Comparison of ENCODE assay signal across 12 cellular contexts in genomic region chr5:123091258-123091987, GRCh38. TPM values are rescaled to one million over a fixed set of nuclear protein-coding genes. Genes with fewer than 3 reads are reported as not detected.
A peak's percentile ranks its signal among the peaks of the same experiment; 100 is the strongest.
DNase-seq lines count a peak whose midpoint lies in the region; ATAC-seq, FAIRE-seq and TF ChIP-seq lines count a peak whose summit lies in the region.
"Had no signal": no experiment of that assay in that cellular context is flagged by ENCODE, and none has a peak within 500 bp of the region (broad histone marks: within the 10 kb centered on the region; RNA-seq: fewer than 3 reads in every experiment).

No MANE protein-coding gene starts in this region.

- no peak overlapping the region for H4K8ac ChIP-seq in IMR-90 (ENCODE audit: low read depth in 2 of 2, low read length in 2 of 2)

- H3K27ac Mint-ChIP-seq in CD8-positive, alpha-beta memory T cell = no peak overlapping the region
- H3K27ac Mint-ChIP-seq in naive B cell = no peak overlapping the region
- H3K27ac Mint-ChIP-seq: activated CD4-positive, alpha-beta memory T cell treated with anti-CD3 and anti-CD28 coated beads, Interleukin-2, amount 10 ng/mL, durations not matched to agents 7 days and 5 days; CD14-positive monocyte had no signal

- no peak for DNase-seq in CD8-positive, alpha-beta memory T cell
- DNase-seq in IMR-90 (peak; percentile 15), coronary artery (ENCODE audit: low spot score) (no peak), naive B cell (no peak), NCI-H2107 (lab: John Stamatoyannopoulos, UW) (no peak), small intestine (no peak), NCI-H1105 (lab: John Stamatoyannopoulos, UW) (no peak)
- DNase-seq: activated CD4-positive, alpha-beta memory T cell treated with anti-CD3 and anti-CD28 coated beads, Interleukin-2, amount 10 ng/mL, durations not matched to agents 7 days and 5 days; NCI-H1092; substantia nigra had no signal

- H3K27me3 Mint-ChIP-seq in CD8-positive, alpha-beta memory T cell = peaks cover 64 to 81% of the 10 kb centered on the region in 2 donors
- peaks cover 62 to 88% (median 87%) of the 10 kb centered on the region in 3 donors for H3K27me3 Mint-ChIP-seq in naive B cell

- no peaks in the 10 kb centered on the region for H3K36me3 Mint-ChIP-seq in CD8-positive, alpha-beta memory T cell
- H3K36me3 Mint-ChIP-seq in naive B cell = peaks cover 0 to 9% of the 10 kb centered on the region in 2 donors

- H3K56ac ChIP-seq in IMR-90 (ENCODE audit: extremely low read depth, insufficient read depth, low read length) = no peak overlapping the region

- no peaks in the 10 kb centered on the region for H3K4me1 ChIP-seq in CD8-positive, alpha-beta memory T cell (ENCODE audit: insufficient read depth, low read length)
- H3K4me1 ChIP-seq in IMR-90 (ENCODE audit: control insufficient read depth, insufficient read depth, low read length) = peaks cover 7% of the 10 kb centered on the region; the same call in 1 of the 2 replicates
- no peaks in the 10 kb centered on the region for H3K4me1 ChIP-seq in small intestine (ENCODE audit: control insufficient read depth in 2 of 2, insufficient read depth in 1 of 2, low read depth in 1 of 2, low read length in 1 of 2)

- H3K23ac ChIP-seq in IMR-90 (ENCODE audit: low read depth, low read length) = no peak overlapping the region

- H3K79me1 ChIP-seq in IMR-90 (ENCODE audit: low read depth in 1 of 2, low read length in 2 of 2) = no peaks in the 10 kb centered on the region

- H4K20me1 ChIP-seq in IMR-90 (ENCODE audit: insufficient read depth, low read length) = no peaks in the 10 kb centered on the region

- H3K9me1 ChIP-seq in IMR-90 (ENCODE audit: insufficient read depth, low read length) = no peaks in the 10 kb centered on the region

- no peak overlapping the region for H3K27ac ChIP-seq in CD8-positive, alpha-beta memory T cell (ENCODE audit: low read depth, low read length)
- H3K27ac ChIP-seq in IMR-90 (ENCODE audit: insufficient read depth, low read length) (no peak overlapping the region; the same call in 1 of the 2 replicates), coronary artery (peak overlapping the region; percentile 78 to 90), small intestine (ENCODE audit: low read depth in 1 of 2, low read length in 1 of 2) (no peak overlapping the region)

- BruUV-seq in IMR-90 (replicated peaks; lab: Mats Ljungman, UMichigan) = no TSS peak

- peak overlapping the region; percentile 61; the same call in 1 of the 2 replicates for H3K9ac ChIP-seq in IMR-90 (ENCODE audit: low read depth, low read length)

- no peak for TF ChIP-seq RAD21 in IMR-90 (IDR thresholded peaks at IDR 0.05; ENCODE audit: low read length)

- H4K91ac ChIP-seq in IMR-90 (ENCODE audit: insufficient read depth, low read depth, low read length) = no peak overlapping the region

- H3K36me3 ChIP-seq in CD8-positive, alpha-beta memory T cell (ENCODE audit: insufficient read depth, low read length) = no peaks in the 10 kb centered on the region
- no peaks in the 10 kb centered on the region for H3K36me3 ChIP-seq in IMR-90 (ENCODE audit: control insufficient read depth, insufficient read depth, low read length)
- no peaks in the 10 kb centered on the region for H3K36me3 ChIP-seq in small intestine (ENCODE audit: control insufficient read depth in 2 of 2, insufficient read depth in 2 of 2, low read length in 2 of 2)

- no peak overlapping the region for H2BK20ac ChIP-seq in IMR-90 (ENCODE audit: low read depth, low read length)

- no peak for FAIRE-seq in small intestine (lab: Jason Lieb, UNC)

- no peak overlapping the region for H3K4ac ChIP-seq in IMR-90 (ENCODE audit: low read depth, low read length)

- TF ChIP-seq POLR2A in IMR-90 (IDR thresholded peaks at IDR 0.05; ENCODE audit: low read depth, low read length) = no peak

- dilution Hi-C loops in IMR-90 (cut with HindIII; ENCODE audit: low sequenced_read_pairs, unreplicated experiment) = no loop called here

- H3K4me3 Mint-ChIP-seq in CD8-positive, alpha-beta memory T cell = peak overlapping the region in 4 of 7 donors; percentile 9 to 49 (median 40)
- H3K4me3 Mint-ChIP-seq in naive B cell = peak overlapping the region; percentile 64 to 89 (median 73)
- H3K4me3 Mint-ChIP-seq: activated CD4-positive, alpha-beta memory T cell treated with anti-CD3 and anti-CD28 coated beads, Interleukin-2, amount 10 ng/mL, durations not matched to agents 7 days and 5 days had no signal

- no peak overlapping the region for H2BK5ac ChIP-seq in IMR-90 (ENCODE audit: low read depth, low read length, poor library complexity, severe bottlenecking)

- no peak overlapping the region for H3K14ac ChIP-seq in IMR-90 (replicated peaks; ENCODE audit: low read depth, low read length)

- POLR2A ChIA-PET in CD8-positive, alpha-beta memory T cell (lab: Charles Lee) = no interaction called here
- POLR2A ChIA-PET in IMR-90 (lab: Charles Lee; ENCODE audit: unreplicated experiment) = interaction anchor here (0.6 kb wide), 1 partner anchor 47 kb away, joined by 5 read pairs; no protein-coding TSS in a partner anchor

- no peaks in the 10 kb centered on the region for H3K9me3 Mint-ChIP-seq in CD8-positive, alpha-beta memory T cell
- peaks cover 0 to 15% (median 3%) of the 10 kb centered on the region in 7 donors for H3K9me3 Mint-ChIP-seq in naive B cell
- H3K9me3 Mint-ChIP-seq: activated CD4-positive, alpha-beta memory T cell treated with anti-CD3 and anti-CD28 coated beads, Interleukin-2, amount 10 ng/mL, durations not matched to agents 7 days and 5 days had no signal

- H2BK15ac ChIP-seq in IMR-90 (ENCODE audit: low read depth, low read length) = no peak overlapping the region

- intact Hi-C loops in IMR-90 (cut with micrococcal nuclease) = loop anchor here (2.0 to 5.0 kb wide), 3 partner anchors 194 to 331 kb away; partner anchors contain the start of gene CEP120

- H3K9me3 ChIP-seq in CD8-positive, alpha-beta memory T cell (ENCODE audit: low read length) = no peaks in the 10 kb centered on the region
- H3K9me3 ChIP-seq in IMR-90 (ENCODE audit: control insufficient read depth, insufficient read depth, low read length) (peaks cover 2% of the 10 kb centered on the region; the same call in 1 of the 2 replicates), small intestine (ENCODE audit: control insufficient read depth, low read depth) (no peaks in the 10 kb centered on the region)

- no peak overlapping the region for H3K4me3 ChIP-seq in CD8-positive, alpha-beta memory T cell (ENCODE audit: low read length)
- H3K4me3 ChIP-seq in IMR-90 (ENCODE audit: insufficient read depth, low read depth, low read length) (peak overlapping the region; percentile 58; the same call in 1 of the 2 replicates), coronary artery (peak overlapping the region; percentile 91), small intestine (ENCODE audit: low read depth in 1 of 2, low read length in 2 of 2) (no peak overlapping the region)

- no peak overlapping the region for H3K18ac ChIP-seq in IMR-90 (ENCODE audit: low read depth, low read length)

- H2AFZ ChIP-seq in IMR-90 (replicated peaks; ENCODE audit: low read length, poor library complexity) = no peak overlapping the region

- CTCF ChIA-PET in CD8-positive, alpha-beta memory T cell (lab: Charles Lee) = no interaction called here
- CTCF ChIA-PET in IMR-90 (lab: Yijun Ruan, JAX) = no interaction called here

- no CpG with 5 or more reads among the region's 17 CpGs for WGBS in IMR-90 (ENCODE audit: extremely low coverage in 2 of 2, insufficient read length in 1 of 2), 2 experiments
- WGBS in small intestine, 3 donors = 13 to 32% (median 16%) methylated on average over 17 of the region's 17 CpGs

- no peak overlapping the region for H2BK120ac ChIP-seq in IMR-90 (ENCODE audit: low read depth, low read length)

- TF ChIP-seq CTCF in IMR-90 (conservative IDR thresholded peaks at IDR 0.05; ENCODE audit: low read depth, low read length) = no peak
- no peak for TF ChIP-seq CTCF in coronary artery (IDR thresholded peaks at IDR 0.05)

- in situ Hi-C loops in IMR-90 (cut with MboI; ENCODE audit: low sequenced_read_pairs) = no loop called here

- H3K4me2 ChIP-seq in IMR-90 (ENCODE audit: low read depth, low read length) = peak overlapping the region; percentile 82

- H2AK5ac ChIP-seq in IMR-90 (ENCODE audit: low read depth, low read length) = no peak overlapping the region

- H3K4me1 Mint-ChIP-seq in CD8-positive, alpha-beta memory T cell = peaks cover 27 to 61% (median 32%) of the 10 kb centered on the region in 3 donors
- H3K4me1 Mint-ChIP-seq in naive B cell = peaks cover 46 to 62% (median 62%) of the 10 kb centered on the region in 3 donors

- no peak overlapping the region for H2AK9ac ChIP-seq in IMR-90 (replicated peaks; ENCODE audit: low read depth, low read length, poor library complexity)

- no peak overlapping the region for H4K5ac ChIP-seq in IMR-90 (ENCODE audit: low read depth, low read length)

- peaks cover 25% of the 10 kb centered on the region for H3K27me3 ChIP-seq in CD8-positive, alpha-beta memory T cell (ENCODE audit: insufficient read depth, low read length, poor library complexity, severe bottlenecking)
- H3K27me3 ChIP-seq in IMR-90 (ENCODE audit: control insufficient read depth, insufficient read depth, low read length) (peaks cover 63% of the 10 kb centered on the region), small intestine (ENCODE audit: control insufficient read depth in 2 of 2, insufficient read depth in 2 of 2, low read length in 2 of 2) (peaks cover 23 to 57% of the 10 kb centered on the region in 2 donors)

- ATAC-seq in IMR-90 (ENCODE audit: low read depth) = no peak
- ATAC-seq in naive B cell (ENCODE audit: low read depth in 2 of 2) = no peak
- ATAC-seq in HG03457 (IDR thresholded peaks at IDR 0.05; ENCODE audit: unreplicated experiment) = no peak

TF ChIP-seq in IMR-90, 13 proteins besides CTCF, POLR2A, EP300 and RAD21:
- TF ChIP-seq CEBPB (IDR thresholded peaks at IDR 0.05; ENCODE audit: low read depth, low read length) (no peak), MXI1 (IDR thresholded peaks at IDR 0.05; ENCODE audit: borderline replicate concordance, low read depth, low read length) (no peak)

RNA-seq across cellular contexts. Expression of gene PRDM6, which starts 2.4 kb away (rescaled TPM):
- not detected for total RNA-seq in CD8-positive, alpha-beta memory T cell
- not detected for polyA plus RNA-seq in CD8-positive, alpha-beta memory T cell
- total RNA-seq in IMR-90 (2012; rRNA removed) = 0.18 and 0.28 TPM in 2 replicates
- polyA plus RNA-seq in IMR-90 (2012; rRNA removed) (1.0 and 1.1 TPM in 2 replicates), naive B cell (ENCODE audit: low read depth in 6 of 6) (not detected), small intestine (under 1 TPM in 2 of 3 donors, not detected in 1; 0.34 to 0.54 TPM)
- polyA plus RNA-seq in IMR-90 (2012; cell fraction: cytosol; rRNA removed) = 0.45 and 0.59 TPM in 2 replicates
- polyA plus RNA-seq in IMR-90 (2012; cell fraction: nucleus; rRNA removed; ENCODE audit: low replicate concordance) = 1.7 and 2.1 TPM in 2 replicates
- total RNA-seq: activated CD4-positive, alpha-beta memory T cell treated with anti-CD3 and anti-CD28 coated beads, Interleukin-2, amount 10 ng/mL, durations not matched to agents 7 days and 5 days had no signal
- polyA plus RNA-seq: CD14-positive monocyte had no signal

RNA-seq across cellular contexts. Expression of gene PPIC, which starts 54.9 kb away (rescaled TPM):
- not detected for total RNA-seq in CD8-positive, alpha-beta memory T cell
- not detected for polyA plus RNA-seq in CD8-positive, alpha-beta memory T cell
- 20.6 and 36.9 TPM in 2 replicates for total RNA-seq in IMR-90 (2012; rRNA removed)
- 38.8 and 45.6 TPM in 2 replicates for polyA plus RNA-seq in IMR-90 (2012; rRNA removed)
- polyA plus RNA-seq in IMR-90 (2012; cell fraction: cytosol; rRNA removed) = 34.0 and 35.5 TPM in 2 replicates
- polyA plus RNA-seq in IMR-90 (2012; cell fraction: nucleus; rRNA removed; ENCODE audit: low replicate concordance) = 6.7 and 10.5 TPM in 2 replicates
- not detected for polyA plus RNA-seq in naive B cell (ENCODE audit: low read depth in 6 of 6)
- 10 to 100 TPM; 23.0 to 46.4 (median 34.0) TPM for polyA plus RNA-seq in small intestine
- total RNA-seq: activated CD4-positive, alpha-beta memory T cell treated with anti-CD3 and anti-CD28 coated beads, Interleukin-2, amount 10 ng/mL, durations not matched to agents 7 days and 5 days had no signal
- polyA plus RNA-seq: CD14-positive monocyte had no signal

Comparison
In these comparisons a context has a peak if more than half of its experiments do, and no peak if none do; other contexts are left out.
1. H3K27ac ChIP-seq: peak in coronary artery (2 of 2); none in CD8-positive, alpha-beta memory T cell (single experiment), IMR-90 (single experiment) and small intestine (0 of 2).
2. H3K4me3 ChIP-seq: peak in IMR-90 (single experiment) and coronary artery (single experiment); none in CD8-positive, alpha-beta memory T cell (single experiment) and small intestine (0 of 2).